ENCODE assay signal across 14 cellular contexts in the genomic region with DNA sequence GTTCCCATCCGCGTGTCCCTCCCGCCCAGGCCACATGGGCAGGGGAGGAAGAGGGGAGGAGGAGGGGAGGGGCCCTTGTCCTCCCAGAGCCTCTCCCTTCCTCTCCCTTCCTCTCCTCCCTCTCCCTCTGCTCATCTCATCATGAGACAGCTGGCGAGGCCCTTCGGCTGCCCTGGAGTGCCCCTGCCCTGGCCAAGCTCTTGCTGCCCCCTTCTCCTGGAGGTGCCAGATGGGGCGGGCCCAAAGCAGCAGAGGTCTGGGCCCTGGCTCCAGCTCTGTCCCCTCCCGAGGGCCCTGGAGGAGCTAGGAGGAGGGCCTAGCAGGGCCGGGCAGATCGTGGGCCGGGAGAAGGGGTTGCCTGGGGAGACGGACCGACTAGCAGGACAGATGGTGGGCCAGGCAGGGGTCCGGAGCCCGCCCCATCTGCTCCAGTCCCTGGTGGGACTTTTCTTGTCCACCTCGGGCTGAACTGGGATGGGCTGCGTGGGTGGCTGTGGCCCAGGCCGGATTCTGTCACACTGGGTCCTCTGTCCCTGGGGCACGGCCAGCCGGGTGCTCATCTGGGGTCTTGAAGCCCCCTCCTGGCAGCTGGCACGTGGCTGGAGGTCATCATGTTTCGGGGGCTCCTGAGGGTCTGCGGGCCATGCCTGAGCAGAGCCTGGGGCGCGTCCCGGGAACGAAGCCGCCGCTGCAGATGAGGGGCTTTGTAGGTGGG.
A peak's percentile ranks its signal among the peaks of the same experiment; 100 is the strongest.
DNase-seq lines count a peak whose midpoint lies in the region; ATAC-seq and TF ChIP-seq lines count a peak whose summit lies in the region.
"Had no signal": no experiment of that assay in that cellular context is flagged by ENCODE, and none has a peak within 500 bp of the region (broad histone marks: within the 10 kb centered on the region; RNA-seq: fewer than 3 reads in every experiment).

No MANE protein-coding gene starts in this region.

- in situ Hi-C loops in Panc1 (cut with HindIII; ENCODE audit: low pct_unique_long_range_greater_than_20kb, low sequenced_read_pairs): no loop called here

- H3K27me3 ChIP-seq in Panc1 (ENCODE audit: control insufficient read depth, insufficient read depth, low read length): no peaks in the 10 kb centered on the region

- no peaks in the 10 kb centered on the region for H3K36me3 ChIP-seq in Panc1 (ENCODE audit: control insufficient read depth, insufficient read depth, low read length)

- peak; percentile 26 for DNase-seq in GM10248 (ENCODE audit: extremely low spot score)
- DNase-seq in Panc1 (ENCODE audit: low read depth, low spot score): no peak
- DNase-seq in left cardiac atrium: peak; percentile 32
- peak in 7 of 10 donors; percentile 17 to 94 (median 45) for DNase-seq in posterior cingulate gyrus
- DNase-seq in cerebellar nuclear complex (lab: John Stamatoyannopoulos, UW): no peak
- DNase-seq in erythroblast (lab: John Stamatoyannopoulos, UW): no peak
- DNase-seq: activated naive CD4-positive, alpha-beta T cell; central memory CD4-positive, alpha-beta T cell; NCI-H1105; NCI-H226; SW 1271 had no signal

- ATAC-seq in Panc1 (peak; percentile 31), left cardiac atrium (peak in 1 of 2 donors; percentile 13), HG02840 (IDR thresholded peaks at IDR 0.05; ENCODE audit: low FRiP score, unreplicated experiment) (no peak)
- ATAC-seq: activated CD4-positive, CD25-positive, alpha-beta regulatory T cell treated with anti-CD3 and anti-CD28 coated beads, Interleukin-2, amount 50 U/mL, for 24 hours; CD8-positive, alpha-beta T cell had no signal

- H3K4me1 ChIP-seq in Panc1 (ENCODE audit: control insufficient read depth, insufficient read depth, low read length): no peaks in the 10 kb centered on the region

- H3K9me3 ChIP-seq in Panc1 (ENCODE audit: control insufficient read depth, insufficient read depth, low read depth, low read length): no peaks in the 10 kb centered on the region

- POLR2A ChIA-PET in GM10248 (lab: Yijun Ruan, JAX): no interaction called here
- POLR2A ChIA-PET in Panc1 (lab: Charles Lee): no interaction called here

- TF ChIP-seq POLR2A in erythroblast (IDR thresholded peaks at IDR 0.05; ENCODE audit: low read length): no peak

- no TSS peak for BruUV-seq in Panc1 (replicated peaks; lab: Mats Ljungman, UMichigan)

- no peak for TF ChIP-seq CTCF in GM10248 (IDR thresholded peaks at IDR 0.05; ENCODE audit: control extremely low read depth, extremely low read depth, low read depth, missing control alignments)
- no peak for TF ChIP-seq CTCF in Panc1 (IDR thresholded peaks at IDR 0.05)

- no peak overlapping the region for H3K27ac ChIP-seq in Panc1 (ENCODE audit: low read length)

- intact Hi-C loops in Panc1 (cut with micrococcal nuclease; ENCODE audit: unreplicated experiment) (no loop called here), left cardiac atrium (cut with DNase I) (no loop called here), posterior cingulate gyrus (cut with DNase I) (no loop called here)

- CTCF ChIA-PET in GM10248 (lab: Yijun Ruan, JAX): interaction anchor here (0.6 to 7.0 kb wide), 11 partner anchors 7 to 1928 kb away, joined by 3 to 230 read pairs (median 8); no protein-coding TSS in a partner anchor
- CTCF ChIA-PET in Panc1 (lab: Charles Lee): interaction anchor here (0.9 to 1.1 kb wide), 2 partner anchors 1864 to 1866 kb away, joined by 4 to 5 read pairs; no protein-coding TSS in a partner anchor

- H3K4me3 ChIP-seq in Panc1 (ENCODE audit: low read depth in 2 of 2, low read length in 2 of 2): no peak overlapping the region

Comparison
In these comparisons a context has a peak if more than half of its experiments do, and no peak if none do; other contexts are left out.
1. DNase-seq: peak in GM10248 (single experiment), left cardiac atrium (single experiment) and posterior cingulate gyrus (7 of 10); none in Panc1 (single experiment), cerebellar nuclear complex (0 of 2) and erythroblast (0 of 2).